ENCODE assay signal across 8 cellular contexts in genomic region chr3:99817047-99817436, GRCh38. TPM values are rescaled to one million over a fixed set of nuclear protein-coding genes. Genes with fewer than 3 reads are reported as not detected.
A peak's percentile ranks its signal among the peaks of the same experiment; 100 is the strongest.
DNase-seq lines count a peak whose midpoint lies in the region; ATAC-seq and TF ChIP-seq lines count a peak whose summit lies in the region.

No MANE protein-coding gene starts in this region.

- H3K27ac ChIP-seq in H9 (ENCODE audit: insufficient read length, low read depth, low read length) (no peak overlapping the region), heart right ventricle (peak overlapping the region in 9 of 10 donors; percentile 78 to 93 (median 88))

- peak overlapping the region; percentile 6; the same call in 1 of the 2 replicates for H3K14ac ChIP-seq in H9 (ENCODE audit: insufficient read depth, low read length)

- H3K27me3 Mint-ChIP-seq in H9 (ENCODE audit: low read depth): peaks cover 3% of the 10 kb centered on the region; the same call in 1 of the 2 replicates
- no peaks in the 10 kb centered on the region for H3K27me3 Mint-ChIP-seq in activated T-cell treated with anti-CD3 and anti-CD28 coated beads, Interleukin-2, amount 50 U/mL, for 24 hours

- no peak overlapping the region for H2BK5ac ChIP-seq in H9 (ENCODE audit: insufficient read length, low read length)

- H2BK120ac ChIP-seq in H9 (ENCODE audit: low read depth, low read length, poor library complexity, severe bottlenecking): no peak overlapping the region

- peak overlapping the region; percentile 99; a peak in 4 of 7 replicates for H3K27ac Mint-ChIP-seq in H9
- H3K27ac Mint-ChIP-seq in activated T-cell treated with anti-CD3 and anti-CD28 coated beads, Interleukin-2, amount 50 U/mL, for 24 hours: peak overlapping the region; percentile 98

- no peak overlapping the region for H3K4ac ChIP-seq in H9 (ENCODE audit: low read depth, low read length)

- H3K4me1 Mint-ChIP-seq in H9: peaks cover 13 to 16% of the 10 kb centered on the region in 2 experiments
- H3K4me1 Mint-ChIP-seq in activated T-cell treated with anti-CD3 and anti-CD28 coated beads, Interleukin-2, amount 50 U/mL, for 24 hours (ENCODE audit: low read depth): peaks cover 45% of the 10 kb centered on the region

- peak overlapping the region; percentile 9 for H2AFZ ChIP-seq in H9 (ENCODE audit: low read length)

- peak; percentile 12 for DNase-seq in AG08396 (ENCODE audit: low spot score)
- peak; percentile 36 for DNase-seq in H9
- DNase-seq in activated T-cell treated with anti-CD3 and anti-CD28 coated beads, Interleukin-2, amount 50 U/mL, for 24 hours: peak; percentile 39
- DNase-seq in heart right ventricle: no peak
- no peak for DNase-seq in skeletal muscle cell (ENCODE audit: low read depth)
- no peak for DNase-seq in NCI-H1105 (lab: John Stamatoyannopoulos, UW)
- DNase-seq in SKM-1 (lab: John Stamatoyannopoulos, UW; ENCODE audit: unreplicated experiment): no peak
- DNase-seq in NCI-H1694 treated with DMSO at 0.1 percent for 48 hours (lab: John Stamatoyannopoulos, UW): no peak

- intact Hi-C loops in heart right ventricle (cut with DNase I): loop anchor here in 1 of 10 donors (10.0 kb wide), 1 partner anchor 898 kb away; no protein-coding TSS in a partner anchor

- H3K9me3 Mint-ChIP-seq in H9: no peaks in the 10 kb centered on the region; a peak in 1 of 5 replicates
- no peaks in the 10 kb centered on the region for H3K9me3 Mint-ChIP-seq in activated T-cell treated with anti-CD3 and anti-CD28 coated beads, Interleukin-2, amount 50 U/mL, for 24 hours

- H3K9me3 ChIP-seq in H9 (ENCODE audit: control insufficient read depth, low read depth, low read length) (no peaks in the 10 kb centered on the region), heart right ventricle (no peaks in the 10 kb centered on the region)

- H3K4me1 ChIP-seq in H9 (ENCODE audit: insufficient read depth, low read length) (no peaks in the 10 kb centered on the region), heart right ventricle (peaks cover 0 to 23% (median 19%) of the 10 kb centered on the region in 9 donors)

- TF ChIP-seq CTCF in H9 (conservative IDR thresholded peaks at IDR 0.05) (no peak), heart right ventricle (IDR thresholded peaks at IDR 0.05) (no peak)

- H3K79me1 ChIP-seq in H9 (ENCODE audit: insufficient read depth, low read depth, low read length, poor library complexity, severe bottlenecking): no peaks in the 10 kb centered on the region

- no peaks in the 10 kb centered on the region for H3K23me2 ChIP-seq in H9 (ENCODE audit: insufficient read length, low read depth, low read length, poor library complexity, severe bottlenecking)

- peak overlapping the region; percentile 89 for H3K4me2 ChIP-seq in H9 (ENCODE audit: insufficient read depth, insufficient read length, low read length)

- H4K8ac ChIP-seq in H9 (replicated peaks; ENCODE audit: insufficient read length, low read depth, low read length): no peak overlapping the region

- no peak overlapping the region for H4K91ac ChIP-seq in H9 (ENCODE audit: insufficient read length, low read depth, low read length)

- no peak overlapping the region for H3K23ac ChIP-seq in H9 (ENCODE audit: insufficient read length, low read depth, low read length)

- peak overlapping the region; percentile 89 to 97 for H3K4me3 Mint-ChIP-seq in H9
- peak overlapping the region; percentile 92 for H3K4me3 Mint-ChIP-seq in activated T-cell treated with anti-CD3 and anti-CD28 coated beads, Interleukin-2, amount 50 U/mL, for 24 hours

- H3K79me2 ChIP-seq in H9 (ENCODE audit: insufficient read depth, low read length): peaks cover 3% of the 10 kb centered on the region; the same call in 1 of the 2 replicates

- no peak overlapping the region for H4K5ac ChIP-seq in H9 (ENCODE audit: insufficient read length, low read depth, low read length)

- peaks cover 0 to 5% (median 2%) of the 10 kb centered on the region in 3 experiments; a peak in 2 of 7 replicates for H3K36me3 Mint-ChIP-seq in H9 (ENCODE audit: insufficient read depth in 1 of 3, low read depth in 3 of 3)
- peaks cover 48% of the 10 kb centered on the region for H3K36me3 Mint-ChIP-seq in activated T-cell treated with anti-CD3 and anti-CD28 coated beads, Interleukin-2, amount 50 U/mL, for 24 hours (ENCODE audit: low read depth)

- H3K18ac ChIP-seq in H9 (ENCODE audit: insufficient read length, low read depth, low read length): no peak overlapping the region

- no peak overlapping the region for H3T11ph ChIP-seq in H9 (ENCODE audit: low read length)

- peak in 6 of 8 donors; percentile 7 to 41 (median 12) for ATAC-seq in heart right ventricle

- H3K27me3 ChIP-seq in H9 (ENCODE audit: insufficient read depth, low read length): no peaks in the 10 kb centered on the region
- H3K27me3 ChIP-seq in heart right ventricle: no peaks in the 10 kb centered on the region

- H3K4me3 ChIP-seq in heart right ventricle (peak overlapping the region; percentile 61 to 93 (median 74)), skeletal muscle cell (ENCODE audit: low read depth, low read length) (peak overlapping the region; percentile 82)

- peak overlapping the region; percentile 77 for H3K9ac ChIP-seq in H9 (ENCODE audit: extremely low read depth, insufficient read length, low read length)

- no peak overlapping the region for H2BK20ac ChIP-seq in H9 (ENCODE audit: low read depth, low read length, poor library complexity, severe bottlenecking)

- no peak overlapping the region for H3K56ac ChIP-seq in H9 (ENCODE audit: insufficient read length, low read depth, low read length)

- H4K20me1 ChIP-seq in H9 (ENCODE audit: control insufficient read depth, insufficient read depth, insufficient read length): no peaks in the 10 kb centered on the region

- no peak overlapping the region for H2BK12ac ChIP-seq in H9 (ENCODE audit: insufficient read length, low read depth, low read length)

- WGBS in H9 (ENCODE audit: extremely low coverage, insufficient read length, low lambda C conversion rate): no CpG with 5 or more reads among the region's 15 CpGs
- WGBS in heart right ventricle, 2 donors: 1% methylated on average over 15 of the region's 15 CpGs

- H2AK5ac ChIP-seq in H9 (ENCODE audit: insufficient read length, low read length): no peak overlapping the region

- H3K36me3 ChIP-seq in heart right ventricle: no peaks in the 10 kb centered on the region

- no peak overlapping the region for H2BK15ac ChIP-seq in H9 (ENCODE audit: low read depth, low read length)

RNA-seq across cellular contexts. Expression of gene CMSS1, which starts 0.6 kb away (rescaled TPM):
- total RNA-seq in H9 (2021) (60.3 and 61.8 TPM in 2 replicates), heart right ventricle (10 to 100 TPM; 24.6 to 45.4 (median 34.2) TPM)
- polyA plus RNA-seq in heart right ventricle: 10 to 100 TPM; 33.7 to 43.1 TPM

Comparison
In these comparisons a context has a peak if more than half of its experiments do, and no peak if none do; other contexts are left out.
1. DNase-seq: peak in AG08396 (single experiment), H9 (single experiment) and activated T-cell treated with anti-CD3 and anti-CD28 coated beads, Interleukin-2, amount 50 U/mL, for 24 hours (single experiment); none in heart right ventricle (0 of 2), skeletal muscle cell (single experiment), NCI-H1105 (single experiment), SKM-1 (single experiment) and NCI-H1694 treated with DMSO at 0.1 percent for 48 hours (single experiment).